ENCODE assay signal across 22 cellular contexts in the genomic region with DNA sequence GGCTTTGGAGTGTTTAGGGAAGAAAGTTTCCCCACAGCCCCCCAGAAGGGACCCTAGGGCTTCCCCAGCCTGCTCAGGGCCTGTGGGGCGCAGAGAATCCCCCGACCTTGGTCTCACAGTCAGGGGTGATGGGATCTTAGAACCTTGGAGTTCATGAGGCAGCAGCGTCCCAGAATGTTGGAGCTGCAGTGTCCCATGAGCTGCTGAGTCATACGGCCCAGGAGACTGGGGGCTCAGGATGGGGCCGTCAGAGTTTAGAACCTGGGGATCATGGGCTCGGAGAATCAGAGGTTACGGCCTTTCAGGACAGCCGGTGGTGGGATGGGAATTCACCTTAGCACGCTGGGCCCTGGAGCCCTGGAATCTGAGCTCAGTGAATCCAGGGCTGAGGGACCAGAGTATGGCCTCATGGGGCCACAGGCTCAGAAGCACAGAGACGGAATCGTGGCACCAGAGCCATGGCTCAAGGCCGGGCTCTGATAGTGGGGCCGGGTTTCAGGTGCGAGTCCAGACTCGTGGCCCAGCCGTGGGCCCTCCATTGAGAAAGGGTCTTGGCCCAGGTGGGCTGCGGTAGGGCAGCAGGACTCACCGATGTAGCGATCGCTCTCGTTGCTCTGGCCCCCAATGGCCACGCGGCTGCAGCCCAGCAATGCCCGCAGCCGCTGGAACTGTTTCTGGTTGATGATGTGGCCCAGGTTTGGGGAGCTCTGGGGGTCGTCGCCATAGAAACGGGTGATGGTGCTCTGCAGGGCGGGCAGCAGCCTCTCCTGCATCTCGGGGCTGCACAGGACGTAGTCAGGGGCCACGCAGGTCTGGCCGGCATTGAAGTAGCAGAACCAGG. TPM values are rescaled to one million over a fixed set of nuclear protein-coding genes. Genes with fewer than 3 reads are reported as not detected.
"Had no signal": no experiment of that assay in that cellular context is flagged by ENCODE, and none has a peak within 500 bp of the region (broad histone marks: within the 10 kb centered on the region; RNA-seq: fewer than 3 reads in every experiment).

No MANE protein-coding gene starts in this region.

- FAIRE-seq: TTC549 had no signal

- H3K27me3 ChIP-seq: breast epithelium, foreskin keratinocyte, heart left ventricle, neural progenitor cell, uterus had no signal

- H3K4me3 ChIP-seq: breast epithelium, esophagus muscularis mucosa, heart left ventricle, neural progenitor cell, skin epidermis, thoracic aorta, uterus had no signal

- H3K27ac ChIP-seq: breast epithelium, esophagus muscularis mucosa, foreskin keratinocyte, heart left ventricle, neural progenitor cell, skin epidermis, thoracic aorta, uterus, WERI-Rb-1 had no signal

- H3K9ac ChIP-seq: neural progenitor cell had no signal

- DNase-seq: activated CD4-positive, alpha-beta memory T cell treated with anti-CD3 and anti-CD28 coated beads, Interleukin-2, amount 10 ng/mL, durations not matched to agents 7 days and 5 days; activated CD4-positive, alpha-beta T cell treated with anti-CD3 and anti-CD28 coated beads, Interleukin-2, amount 10 ng/mL, durations not matched to agents 7 days and 5 days; activated CD4-positive, CD25-positive, alpha-beta regulatory T cell treated with anti-CD3 and anti-CD28 coated beads, Interleukin-2, amount 50 U/mL, for 72 hours; activated gamma-delta T cell treated with Interleukin-2 at 50 U/mL for 16 hours; activated naive CD8-positive, alpha-beta T cell treated with anti-CD3 and anti-CD28 coated beads, Interleukin-2, amount 50 U/mL, for 24 hours; activated T-cell treated with anti-CD3 and anti-CD28 coated beads, Interleukin-2, amount 50 U/mL, for 4 hours; amygdala; central memory CD4-positive, alpha-beta T cell; foreskin keratinocyte; hypothalamus; natural killer cell; stimulated activated CD4-positive, alpha-beta T cell treated with anti-CD3 and anti-CD28 coated beads, Interleukin-12 subunit alpha, Interleukin-12 subunit beta, amount 100 ng/mL, for 4 hours; stimulated activated CD4-positive, alpha-beta T cell treated with anti-CD3 and anti-CD28 coated beads, Interleukin-4, amount 100 ng/mL, for 1 hour; uterus had no signal

- H3K4me2 ChIP-seq: neural progenitor cell had no signal

- H3K4me1 ChIP-seq: breast epithelium, esophagus muscularis mucosa, foreskin keratinocyte, heart left ventricle, neural progenitor cell, uterus had no signal

- H3K36me3 ChIP-seq: breast epithelium, esophagus muscularis mucosa, heart left ventricle, neural progenitor cell, thoracic aorta, uterus, WERI-Rb-1 had no signal

RNA-seq across cellular contexts. Expression of gene ALDH3B2, which starts 9.5 kb away (rescaled TPM):
- polyA plus RNA-seq: heart left ventricle had no signal

RNA-seq across cellular contexts. Expression of gene ACY3, which starts 14.4 kb away (rescaled TPM):
- polyA plus RNA-seq: foreskin keratinocyte, heart left ventricle had no signal

RNA-seq across cellular contexts. Expression of gene TBX10, which starts 25.4 kb away (rescaled TPM):
- polyA plus RNA-seq: foreskin keratinocyte had no signal
